In the genomic region with DNA sequence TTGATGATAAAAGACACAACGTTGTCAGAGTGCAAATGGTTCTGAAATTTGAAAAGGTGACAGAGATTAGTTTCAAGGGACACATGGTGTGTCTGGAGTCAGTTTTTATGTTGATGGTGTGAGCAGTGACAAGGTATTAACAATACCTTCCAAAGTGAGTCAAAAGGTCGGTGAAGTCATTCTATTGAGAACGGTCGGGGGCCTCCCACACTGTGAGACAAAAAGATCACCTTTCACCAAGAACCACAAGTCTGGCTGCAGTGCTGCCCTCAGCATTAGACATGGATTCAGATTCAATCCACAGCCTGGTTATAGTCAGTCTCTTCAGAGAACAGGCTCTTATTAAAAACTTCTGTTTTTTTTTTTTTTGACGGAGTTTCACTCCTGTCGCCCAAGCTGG, we compare ENCODE assay signal across 19 cellular contexts. TPM values are rescaled to one million over a fixed set of nuclear protein-coding genes. Genes with fewer than 3 reads are reported as not detected.
DNase-seq lines count a peak whose midpoint lies in the region; ATAC-seq and TF ChIP-seq lines count a peak whose summit lies in the region.
"Had no signal": no experiment of that assay in that cellular context is flagged by ENCODE, and none has a peak within 500 bp of the region (broad histone marks: within the 10 kb centered on the region; RNA-seq: fewer than 3 reads in every experiment).

No MANE protein-coding gene starts in this region.

- no peak for TF ChIP-seq CTCF in endothelial cell (IDR thresholded peaks at IDR 0.05; ENCODE audit: unreplicated experiment)
- TF ChIP-seq CTCF in neural crest cell (conservative IDR thresholded peaks at IDR 0.05): no peak

- H3K9me3 Mint-ChIP-seq in stimulated activated naive CD8-positive, alpha-beta T cell treated with anti-CD3 and anti-CD28 coated beads, Interleukin-15, amount 100 ng/mL, for 72 hours: peaks cover 46 to 55% of the 10 kb centered on the region in 2 donors
- H3K9me3 Mint-ChIP-seq in endothelial cell (ENCODE audit: unreplicated experiment) (peaks cover 7% of the 10 kb centered on the region), neural crest cell (peaks cover 38% of the 10 kb centered on the region)

- no peak overlapping the region for H3K4me3 Mint-ChIP-seq in stimulated activated naive CD8-positive, alpha-beta T cell treated with anti-CD3 and anti-CD28 coated beads, Interleukin-15, amount 100 ng/mL, for 72 hours
- H3K4me3 Mint-ChIP-seq in endothelial cell (ENCODE audit: unreplicated experiment) (peak overlapping the region; percentile 13), neural crest cell (peak overlapping the region; percentile 21)
- H3K4me3 Mint-ChIP-seq: CD4-positive, CD25-positive, alpha-beta regulatory T cell; CD8-positive, alpha-beta memory T cell had no signal

- H3K4me1 Mint-ChIP-seq in stimulated activated naive CD8-positive, alpha-beta T cell treated with anti-CD3 and anti-CD28 coated beads, Interleukin-15, amount 100 ng/mL, for 72 hours: no peaks in the 10 kb centered on the region
- H3K4me1 Mint-ChIP-seq in endothelial cell (ENCODE audit: unreplicated experiment): no peaks in the 10 kb centered on the region
- H3K4me1 Mint-ChIP-seq in neural crest cell: no peaks in the 10 kb centered on the region
- H3K4me1 Mint-ChIP-seq: CD8-positive, alpha-beta memory T cell; IgD-negative memory B cell had no signal

- peak; percentile 73 for ATAC-seq in stimulated activated naive CD8-positive, alpha-beta T cell treated with anti-CD3 and anti-CD28 coated beads, Interleukin-15, Interleukin-2, amounts not matched to agents 100 U/mL and 50 U/mL, for 24 hours
- no peak for ATAC-seq in stimulated activated naive CD8-positive, alpha-beta T cell treated with anti-CD3 and anti-CD28 coated beads, Interleukin-15, amount 100 ng/mL, for 72 hours
- ATAC-seq: GM12878 had no signal

- no peak for DNase-seq in stimulated activated naive CD8-positive, alpha-beta T cell treated with anti-CD3 and anti-CD28 coated beads, Interleukin-15, Interleukin-2, amounts not matched to agents 100 U/mL and 50 U/mL, for 24 hours
- DNase-seq in stimulated activated naive CD8-positive, alpha-beta T cell treated with anti-CD3 and anti-CD28 coated beads, Interleukin-15, amount 100 ng/mL, for 72 hours: no peak
- DNase-seq in endothelial cell (ENCODE audit: low spot score) (no peak), neural crest cell (ENCODE audit: low read depth, low spot score) (no peak), kidney glomerular epithelial cell (lab: John Stamatoyannopoulos, UW) (no peak), retina (no peak)
- DNase-seq: ACHN; BE2C; C1 segment of cervical spinal cord; CD4-positive, CD25-positive, alpha-beta regulatory T cell; CD8-positive, alpha-beta memory T cell; COR-L47; DMS 273 treated with DMSO at 0.1 percent for 48 hours; DMS53; DND-41; EL; HCEC 1CT had no signal

- H3K27ac Mint-ChIP-seq in stimulated activated naive CD8-positive, alpha-beta T cell treated with anti-CD3 and anti-CD28 coated beads, Interleukin-15, amount 100 ng/mL, for 72 hours: no peak overlapping the region
- no peak overlapping the region for H3K27ac Mint-ChIP-seq in endothelial cell (ENCODE audit: unreplicated experiment)
- H3K27ac Mint-ChIP-seq in neural crest cell (ENCODE audit: unreplicated experiment): no peak overlapping the region
- H3K27ac Mint-ChIP-seq: CD4-positive, CD25-positive, alpha-beta regulatory T cell; CD8-positive, alpha-beta memory T cell; IgD-negative memory B cell had no signal

- H3K27me3 Mint-ChIP-seq in stimulated activated naive CD8-positive, alpha-beta T cell treated with anti-CD3 and anti-CD28 coated beads, Interleukin-15, amount 100 ng/mL, for 72 hours: no peaks in the 10 kb centered on the region
- H3K27me3 Mint-ChIP-seq in endothelial cell (ENCODE audit: unreplicated experiment): no peaks in the 10 kb centered on the region
- H3K27me3 Mint-ChIP-seq in neural crest cell (ENCODE audit: low read depth): no peaks in the 10 kb centered on the region
- H3K27me3 Mint-ChIP-seq: CD4-positive, CD25-positive, alpha-beta regulatory T cell; CD8-positive, alpha-beta memory T cell; IgD-negative memory B cell had no signal

- H3K36me3 Mint-ChIP-seq in endothelial cell (ENCODE audit: low read depth, unreplicated experiment) (peaks cover 69% of the 10 kb centered on the region), neural crest cell (ENCODE audit: low read depth) (peaks cover 78% of the 10 kb centered on the region)

RNA-seq across cellular contexts. Expression of gene ZNF124, which starts 26.5 kb away (rescaled TPM):
- total RNA-seq in endothelial cell (ENCODE audit: unreplicated experiment) (138 TPM), neural crest cell (87.0 and 90.2 TPM in 2 replicates)

RNA-seq across cellular contexts. Expression of gene ZNF669, which starts 41.1 kb away (rescaled TPM):
- total RNA-seq in endothelial cell (ENCODE audit: unreplicated experiment): 21.7 TPM
- 19.8 and 21.8 TPM in 2 replicates for total RNA-seq in neural crest cell

Comparison
In these comparisons a context has a peak if more than half of its experiments do, and no peak if none do; other contexts are left out.
1. H3K4me3 Mint-ChIP-seq: peak in endothelial cell (single experiment) and neural crest cell (single experiment); none in stimulated activated naive CD8-positive, alpha-beta T cell treated with anti-CD3 and anti-CD28 coated beads, Interleukin-15, amount 100 ng/mL, for 72 hours (0 of 2).